ENCODE assay signal across 8 cellular contexts in genomic region chr11:65355776-65356393, GRCh38. TPM values are rescaled to one million over a fixed set of nuclear protein-coding genes. Genes with fewer than 3 reads are reported as not detected.
DNase-seq lines count a peak whose midpoint lies in the region; ATAC-seq and TF ChIP-seq lines count a peak whose summit lies in the region.

No MANE protein-coding gene starts in this region.

- no peak overlapping the region for H3K27ac ChIP-seq in DND-41 (ENCODE audit: low read length)
- peak overlapping the region; percentile 72 for H3K27ac ChIP-seq in WERI-Rb-1
- H3K27ac ChIP-seq in parathyroid adenoma: peak overlapping the region; percentile 53

- TF ChIP-seq CTCF in DND-41 (IDR thresholded peaks at IDR 0.05; ENCODE audit: borderline replicate concordance, extremely low read depth, low read length, poor library complexity, severe bottlenecking): no peak
- TF ChIP-seq CTCF in WERI-Rb-1 (IDR thresholded peaks at IDR 0.05; ENCODE audit: low read depth, low read length): no peak
- TF ChIP-seq CTCF in fibroblast of the aortic adventitia (IDR thresholded peaks at IDR 0.05; ENCODE audit: insufficient read depth, low read length): no peak
- no peak for TF ChIP-seq CTCF in parathyroid adenoma (IDR thresholded peaks at IDR 0.05)

- H3K36me3 ChIP-seq in DND-41 (ENCODE audit: insufficient read depth, low read length) (peaks cover 15% of the 10 kb centered on the region), WERI-Rb-1 (peaks cover 19% of the 10 kb centered on the region), parathyroid adenoma (ENCODE audit: control insufficient read depth, insufficient read depth, low read length) (no peaks in the 10 kb centered on the region)

- ATAC-seq in DND-41 (ENCODE audit: insufficient read depth, low read depth) (no peak), HG03039 (IDR thresholded peaks at IDR 0.05; ENCODE audit: unreplicated experiment) (no peak), HG02885 (IDR thresholded peaks at IDR 0.05; ENCODE audit: poor library complexity, unreplicated experiment) (no peak)

- DNase-seq in DND-41: no peak
- no peak for DNase-seq in WERI-Rb-1
- DNase-seq in fibroblast of the aortic adventitia (ENCODE audit: low read depth): peak; percentile 48
- no peak for DNase-seq in SHP77 (lab: John Stamatoyannopoulos, UW)
- no peak for DNase-seq in NCI-H1436 (lab: John Stamatoyannopoulos, UW)

- peaks cover 4% of the 10 kb centered on the region; the same call in 1 of the 2 replicates for H4K20me1 ChIP-seq in DND-41 (ENCODE audit: insufficient read depth, low read length)

- H3K79me2 ChIP-seq in DND-41 (ENCODE audit: insufficient read depth, low read length): no peaks in the 10 kb centered on the region
- no peaks in the 10 kb centered on the region for H3K79me2 ChIP-seq in parathyroid adenoma

- H3K4me3 ChIP-seq in DND-41 (ENCODE audit: low read depth in 1 of 2, low read length in 2 of 2) (0 out of 4 replicates have a peak overlapping the region, but pooled peaks of 1 of the 2 experiments have one; percentile 66), WERI-Rb-1 (ENCODE audit: low read depth, low read length) (peak overlapping the region; percentile 49), fibroblast of the aortic adventitia (ENCODE audit: low read depth, low read length) (peak overlapping the region; percentile 47), parathyroid adenoma (ENCODE audit: low read depth, low read length) (no peak overlapping the region)

- no peaks in the 10 kb centered on the region for H3K9me3 ChIP-seq in DND-41 (ENCODE audit: insufficient read depth, low read length, severe bottlenecking)
- no peaks in the 10 kb centered on the region for H3K9me3 ChIP-seq in WERI-Rb-1 (ENCODE audit: severe bottlenecking)
- H3K9me3 ChIP-seq in parathyroid adenoma (ENCODE audit: control insufficient read depth, low read length): no peaks in the 10 kb centered on the region

- no peak overlapping the region; the same call in 1 of the 2 replicates for H3K9ac ChIP-seq in DND-41 (ENCODE audit: low read depth, low read length)
- H3K9ac ChIP-seq in parathyroid adenoma: no peak overlapping the region

- H3K4me2 ChIP-seq in DND-41 (ENCODE audit: insufficient read depth, low read length): peak overlapping the region; percentile 98
- peak overlapping the region; percentile 17 for H3K4me2 ChIP-seq in parathyroid adenoma (ENCODE audit: low read length)

- H3K4me1 ChIP-seq in DND-41 (ENCODE audit: insufficient read depth, low read length) (peaks cover 21% of the 10 kb centered on the region), parathyroid adenoma (no peaks in the 10 kb centered on the region)

- no peaks in the 10 kb centered on the region for H3K27me3 ChIP-seq in DND-41 (ENCODE audit: insufficient read depth, low read length, poor library complexity)
- no peaks in the 10 kb centered on the region for H3K27me3 ChIP-seq in WERI-Rb-1 (ENCODE audit: insufficient read depth, low read depth, severe bottlenecking)
- no peaks in the 10 kb centered on the region for H3K27me3 ChIP-seq in parathyroid adenoma (ENCODE audit: control insufficient read depth, insufficient read depth, low read length)

- H2AFZ ChIP-seq in DND-41 (ENCODE audit: low read depth, low read length) (no peak overlapping the region), parathyroid adenoma (peak overlapping the region; percentile 72)

RNA-seq across cellular contexts. Expression of gene TIGD3, which starts 1.3 kb away (rescaled TPM):
- 0.27 TPM in 1 of 2 replicates, not detected in the other for total RNA-seq in fibroblast of the aortic adventitia (ENCODE audit: low replicate concordance)

RNA-seq across cellular contexts. Expression of gene DPF2, which starts 22.2 kb away (rescaled TPM):
- 46.4 and 75.9 TPM in 2 replicates for total RNA-seq in fibroblast of the aortic adventitia (ENCODE audit: low replicate concordance)

RNA-seq across cellular contexts. Expression of gene SLC25A45, which starts 26.6 kb away (rescaled TPM):
- 0.41 and 5.8 TPM in 2 replicates for total RNA-seq in fibroblast of the aortic adventitia (ENCODE audit: low replicate concordance)

RNA-seq across cellular contexts. Expression of gene FRMD8, which starts 30.6 kb away (rescaled TPM):
- 42.7 and 172 TPM in 2 replicates for total RNA-seq in fibroblast of the aortic adventitia (ENCODE audit: low replicate concordance)

RNA-seq across cellular contexts. Expression of gene CDC42EP2, which starts 41.2 kb away (rescaled TPM):
- total RNA-seq in fibroblast of the aortic adventitia (ENCODE audit: low replicate concordance): 4.7 and 28.0 TPM in 2 replicates
